In genomic region chr12:74539765-74540526, GRCh38 we compare ENCODE assay signal across 9 cellular contexts. TPM values are rescaled to one million over a fixed set of nuclear protein-coding genes. Genes with fewer than 3 reads are reported as not detected.
DNase-seq lines count a peak whose midpoint lies in the region; ATAC-seq, FAIRE-seq and TF ChIP-seq lines count a peak whose summit lies in the region.
"Had no signal": no experiment of that assay in that cellular context is flagged by ENCODE, and none has a peak within 500 bp of the region (broad histone marks: within the 10 kb centered on the region; RNA-seq: fewer than 3 reads in every experiment).

No MANE protein-coding gene starts in this region.

- no peak for FAIRE-seq in A549 (lab: Jason Lieb, UNC)

- H4K20me1 ChIP-seq in GM23338 (replicated peaks; ENCODE audit: insufficient read depth): 0 out of 2 replicates have a peak, but pooled peaks cover 6% of the 10 kb centered on the region

- H3K9me2 ChIP-seq in GM23338 (ENCODE audit: insufficient read depth): no peaks in the 10 kb centered on the region

- TF ChIP-seq CTCF in A549 (IDR thresholded peaks at IDR 0.05) (no peak), GM23338 (conservative IDR thresholded peaks at IDR 0.05; ENCODE audit: low read depth in 2 of 2) (no peak), right lobe of liver (IDR thresholded peaks at IDR 0.05) (no peak)

- H3K27me3 ChIP-seq in GM23338 (ENCODE audit: insufficient read depth): no peaks in the 10 kb centered on the region
- H3K27me3 ChIP-seq in right lobe of liver: no peaks in the 10 kb centered on the region

- POLR2A ChIA-PET in A549 (lab: Yijun Ruan, JAX): no interaction called here

- WGBS in A549 (ENCODE audit: missing lambda C conversion rate): 75% methylated on average over 6 of the region's 6 CpGs
- WGBS in right lobe of liver (ENCODE audit: insufficient coverage, low coverage, low lambda C conversion rate, missing lambda C conversion rate): 35% methylated on average over 5 of the region's 6 CpGs

- H3K9me3 ChIP-seq in A549: no peaks in the 10 kb centered on the region
- no peaks in the 10 kb centered on the region for H3K9me3 ChIP-seq in right lobe of liver

- H3K4me3 Mint-ChIP-seq in GM23338: peak overlapping the region; percentile 99
- peak overlapping the region; percentile 96 for H3K4me3 Mint-ChIP-seq in activated naive CD8-positive, alpha-beta T cell treated with anti-CD3 and anti-CD28 coated beads, Interleukin-2, amount 50 U/mL, for 24 hours

- H3K27ac ChIP-seq in A549: 0 out of 6 replicates have a peak overlapping the region, but pooled peaks of 1 of the 2 experiments have one; percentile 19
- H3K27ac ChIP-seq in GM23338 (ENCODE audit: low read depth): peak overlapping the region; percentile 9; the same call in 1 of the 2 replicates
- no peak overlapping the region for H3K27ac ChIP-seq in right lobe of liver
- H3K27ac ChIP-seq: VCaP had no signal

- TF ChIP-seq POLR2A in A549 (IDR thresholded peaks at IDR 0.05; ENCODE audit: low read length): no peak
- no peak for TF ChIP-seq POLR2A in right lobe of liver (IDR thresholded peaks at IDR 0.05)

- TF ChIP-seq RAD21 in A549 (conservative IDR thresholded peaks at IDR 0.05 in 1 of 2, IDR thresholded peaks at IDR 0.05 in 1 of 2): no peak

- peaks cover 32% of the 10 kb centered on the region for H3K36me3 Mint-ChIP-seq in GM23338 (ENCODE audit: low read depth)
- peaks cover 55% of the 10 kb centered on the region for H3K36me3 Mint-ChIP-seq in activated naive CD8-positive, alpha-beta T cell treated with anti-CD3 and anti-CD28 coated beads, Interleukin-2, amount 50 U/mL, for 24 hours (ENCODE audit: low read depth)

- H2AFZ ChIP-seq in GM23338: no peak overlapping the region

- H3K27ac Mint-ChIP-seq in GM23338: peak overlapping the region; percentile 88
- peak overlapping the region; percentile 98 for H3K27ac Mint-ChIP-seq in activated naive CD8-positive, alpha-beta T cell treated with anti-CD3 and anti-CD28 coated beads, Interleukin-2, amount 50 U/mL, for 24 hours

- DNase-seq in A549 (ENCODE audit: low read depth in 1 of 2, low spot score in 1 of 2): no peak
- DNase-seq in GM23338 (ENCODE audit: low spot score): peak; percentile 44
- DNase-seq in activated naive CD8-positive, alpha-beta T cell treated with anti-CD3 and anti-CD28 coated beads, Interleukin-2, amount 50 U/mL, for 24 hours: no peak
- DNase-seq in right lobe of liver: no peak
- no peak for DNase-seq in iPS-NIHi11 (ENCODE audit: low spot score)
- DNase-seq in anterior cingulate cortex (lab: John Stamatoyannopoulos, UW): no peak
- no peak for DNase-seq in HT-29 (ENCODE audit: low spot score)

- peaks cover 5% of the 10 kb centered on the region for H3F3A ChIP-seq in GM23338 (replicated peaks; ENCODE audit: low read depth)

- peaks cover 56% of the 10 kb centered on the region for H3K4me1 Mint-ChIP-seq in GM23338
- H3K4me1 Mint-ChIP-seq in activated naive CD8-positive, alpha-beta T cell treated with anti-CD3 and anti-CD28 coated beads, Interleukin-2, amount 50 U/mL, for 24 hours: peaks cover 52% of the 10 kb centered on the region

- CTCF ChIA-PET in A549 (lab: Yijun Ruan, JAX): interaction anchor here (2.0 kb wide), 1 partner anchor 10 kb away, joined by 6 read pairs; no protein-coding TSS in a partner anchor

- H3K9me3 Mint-ChIP-seq in GM23338: no peaks in the 10 kb centered on the region
- H3K9me3 Mint-ChIP-seq in activated naive CD8-positive, alpha-beta T cell treated with anti-CD3 and anti-CD28 coated beads, Interleukin-2, amount 50 U/mL, for 24 hours: no peaks in the 10 kb centered on the region

- no peak for ATAC-seq in A549
- peak; percentile 7; the same call in 2 of the 3 replicates for ATAC-seq in GM23338
- ATAC-seq in activated naive CD8-positive, alpha-beta T cell treated with anti-CD3 and anti-CD28 coated beads, Interleukin-2, amount 50 U/mL, for 24 hours: no peak
- ATAC-seq in right lobe of liver: no peak
- ATAC-seq in HG03460 (IDR thresholded peaks at IDR 0.05; ENCODE audit: unreplicated experiment): no peak

- H3K4me3 ChIP-seq in A549: peak overlapping the region; percentile 66; the same call in 2 of the 3 replicates
- peak overlapping the region; percentile 87 for H3K4me3 ChIP-seq in GM23338
- peak overlapping the region in 2 of 3 donors; percentile 79 to 93 for H3K4me3 ChIP-seq in right lobe of liver

- intact Hi-C loops in right lobe of liver (cut with DNase I): no loop called here

- H3K79me2 ChIP-seq in GM23338 (replicated peaks; ENCODE audit: insufficient read depth): peaks cover 58% of the 10 kb centered on the region

- H3K4me1 ChIP-seq in A549: peaks cover 21% of the 10 kb centered on the region
- peaks cover 43% of the 10 kb centered on the region for H3K4me1 ChIP-seq in GM23338 (ENCODE audit: insufficient read depth)
- peaks cover 0 to 28% (median 8%) of the 10 kb centered on the region in 4 donors for H3K4me1 ChIP-seq in right lobe of liver

- H3K27me3 Mint-ChIP-seq in GM23338 (ENCODE audit: insufficient read depth, low read depth, poor library complexity): peaks cover 8% of the 10 kb centered on the region
- no peaks in the 10 kb centered on the region for H3K27me3 Mint-ChIP-seq in activated naive CD8-positive, alpha-beta T cell treated with anti-CD3 and anti-CD28 coated beads, Interleukin-2, amount 50 U/mL, for 24 hours

- no peaks in the 10 kb centered on the region for H3K36me3 ChIP-seq in GM23338 (ENCODE audit: insufficient read depth)
- peaks cover 0 to 3% (median 1%) of the 10 kb centered on the region in 4 donors for H3K36me3 ChIP-seq in right lobe of liver

- H3K4me2 ChIP-seq in A549: peak overlapping the region; percentile 99
- peak overlapping the region; percentile 73 for H3K4me2 ChIP-seq in GM23338

- no peak for TF ChIP-seq EP300 in A549 (IDR thresholded peaks at IDR 0.05)

TF ChIP-seq in A549, 52 proteins besides CTCF, POLR2A, EP300 and RAD21:
- TF ChIP-seq NFE2L2 (conservative IDR thresholded peaks at IDR 0.05; ENCODE audit: low read length) (peak; percentile 41; the same call in 1 of the 2 replicates), ZSCAN20 (CRISPR knock-in tag; IDR thresholded peaks at IDR 0.05) (no peak), MAFK (IDR thresholded peaks at IDR 0.05; ENCODE audit: partially characterized antibody) (peak; percentile 38), JUN (IDR thresholded peaks at IDR 0.05) (no peak)

TF ChIP-seq in GM23338, 12 proteins besides CTCF, POLR2A, EP300 and RAD21 (continues in another document):
- no peak for TF ChIP-seq ZNF114 (CRISPR knock-in tag; IDR thresholded peaks at IDR 0.05)
- no peak for TF ChIP-seq ETS1 (IDR thresholded peaks at IDR 0.05)

RNA-seq across cellular contexts. Expression of gene ATXN7L3B, which starts 2.3 kb away (rescaled TPM):
- 28.8 and 32.8 TPM in 2 replicates for polyA plus RNA-seq in A549 (2011; rRNA removed)
- polyA plus RNA-seq in A549 (2012; cell fraction: cytosol; rRNA removed): 7.7 and 9.7 TPM in 2 replicates
- polyA plus RNA-seq in A549 (2012; cell fraction: nucleus; rRNA removed): 5.2 and 8.9 TPM in 2 replicates
- 16.7 to 18.2 TPM (median 18.1 TPM) in 3 replicates for polyA plus RNA-seq in A549 (2017; fragmentation: RNase III; extraction: RNeasy Plus Mini Kit Qiagen cat#74134 plus additional on column Dnase treatment)
- polyA minus RNA-seq in A549 (2011; rRNA and poly(A)+ RNA removed): 29.5 and 30.2 TPM in 2 replicates
- 40.7 and 40.8 TPM in 2 replicates for total RNA-seq in GM23338 (2014; rRNA removed; shearing (Covaris generic))
- polyA plus RNA-seq in GM23338 (2016; fragmentation: Nextera tagmentation; extraction: Ambion mirVana): 14.0 and 14.6 TPM in 2 replicates
- total RNA-seq in right lobe of liver: 10 to 100 TPM; 10.8 to 16.6 (median 11.7) TPM
- 16.4 and 19.0 TPM in 2 replicates for total RNA-seq in HT-29 (2014; rRNA removed; shearing (Covaris generic))
